In the genomic region with DNA sequence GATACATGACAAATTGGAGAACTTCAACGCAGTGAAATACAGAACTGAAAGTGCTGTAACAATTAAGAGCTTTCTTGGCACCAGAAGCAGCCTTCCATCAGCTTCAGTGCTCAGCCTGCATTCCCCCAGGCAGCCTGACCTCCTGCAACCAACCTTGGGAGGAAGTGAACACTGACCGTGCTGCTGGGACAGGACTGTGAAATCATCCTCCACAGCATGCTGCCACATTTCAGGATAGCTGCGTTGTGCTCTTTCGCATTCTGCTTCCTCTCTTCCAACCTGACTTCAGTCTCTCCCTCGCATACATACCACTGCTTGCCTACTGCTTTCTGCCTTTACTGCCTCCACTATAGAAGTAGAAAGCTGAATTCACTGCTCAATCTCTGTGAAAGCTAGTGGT, we compare ENCODE assay signal across 25 cellular contexts.
"Had no signal": no experiment of that assay in that cellular context is flagged by ENCODE, and none has a peak within 500 bp of the region (broad histone marks: within the 10 kb centered on the region; RNA-seq: fewer than 3 reads in every experiment).

No MANE protein-coding gene starts in this region.

- DNase-seq: activated CD4-positive, alpha-beta T cell treated with anti-CD3 and anti-CD28 coated beads for 4 hours; activated CD4-positive, alpha-beta T cell treated with anti-CD3 and anti-CD28 coated beads, Interleukin-2, amount 50 U/mL, for 48 hours; activated CD4-positive, CD25-positive, alpha-beta regulatory T cell; activated CD8-positive, alpha-beta memory T cell treated with anti-CD3 and anti-CD28 coated beads, Interleukin-2, amount 50 U/mL, for 48 hours; activated naive CD4-positive, alpha-beta T cell; activated T-cell treated with anti-CD3 and anti-CD28 coated beads, Interleukin-2, amount 50 U/mL, for 4 hours; adrenal gland; brain microvascular endothelial cell; central memory CD4-positive, alpha-beta T cell; effector memory CD4-positive, alpha-beta T cell; foreskin keratinocyte; left ventricle myocardium superior; mammary epithelial cell; midbrain; natural killer cell; ovary; psoas muscle; stimulated activated CD4-positive, alpha-beta T cell treated with anti-CD3 and anti-CD28 coated beads, Interleukin-4, amount 100 ng/mL, for 24 hours; stimulated activated naive CD8-positive, alpha-beta T cell treated with anti-CD3 and anti-CD28 coated beads, Interleukin-15, Interleukin-2, amounts not matched to agents 100 U/mL and 50 U/mL, for 24 hours; upper lobe of left lung had no signal

- H3K36me3 Mint-ChIP-seq: activated naive CD8-positive, alpha-beta T cell; natural killer cell had no signal

- H3K27me3 Mint-ChIP-seq: activated naive CD8-positive, alpha-beta T cell had no signal

- H3K27ac ChIP-seq: adrenal gland, ascending aorta, brain microvascular endothelial cell, foreskin keratinocyte, neutrophil, ovary, psoas muscle, right atrium auricular region, upper lobe of left lung had no signal

- ATAC-seq: activated T-cell treated with anti-CD3 and anti-CD28 coated beads, Interleukin-2, amount 50 U/mL, for 4 hours; foreskin keratinocyte; left ventricle myocardium superior; natural killer cell; psoas muscle; stimulated activated naive CD8-positive, alpha-beta T cell treated with anti-CD3 and anti-CD28 coated beads, Interleukin-15, Interleukin-2, amounts not matched to agents 100 U/mL and 50 U/mL, for 24 hours had no signal

- H3K27ac Mint-ChIP-seq: activated naive CD8-positive, alpha-beta T cell; activated T-helper 2 cell treated with anti-CD3 and anti-CD28 coated beads, Interferon-gamma antibody, Interleukin-2, Interleukin-4, amounts not matched to agents 10 μg/mL and 5 μg/mL and 100 μg/mL, durations not matched to agents 14 hours and 24 hours and 36 hours; natural killer cell had no signal

- H3K4me3 Mint-ChIP-seq: activated naive CD8-positive, alpha-beta T cell; activated T-cell treated with anti-CD3 and anti-CD28 coated beads, Interleukin-2, amount 50 U/mL, for 4 hours; natural killer cell had no signal

- H3K36me3 ChIP-seq: adrenal gland, ascending aorta, brain microvascular endothelial cell, neutrophil, ovary, right atrium auricular region, upper lobe of left lung had no signal

- H3K4me3 ChIP-seq: adrenal gland, ascending aorta, ovary, psoas muscle, right atrium auricular region, upper lobe of left lung had no signal

- H3K4me1 Mint-ChIP-seq: natural killer cell had no signal

- H3K27me3 ChIP-seq: adrenal gland, ascending aorta, brain microvascular endothelial cell, foreskin keratinocyte, neutrophil, ovary, right atrium auricular region, upper lobe of left lung had no signal

- H3K9me3 ChIP-seq: adrenal gland, ascending aorta, neutrophil, ovary, psoas muscle, right atrium auricular region, upper lobe of left lung had no signal

- H3K4me1 ChIP-seq: adrenal gland, ascending aorta, foreskin keratinocyte, psoas muscle, right atrium auricular region, upper lobe of left lung had no signal
